In the genomic region with DNA sequence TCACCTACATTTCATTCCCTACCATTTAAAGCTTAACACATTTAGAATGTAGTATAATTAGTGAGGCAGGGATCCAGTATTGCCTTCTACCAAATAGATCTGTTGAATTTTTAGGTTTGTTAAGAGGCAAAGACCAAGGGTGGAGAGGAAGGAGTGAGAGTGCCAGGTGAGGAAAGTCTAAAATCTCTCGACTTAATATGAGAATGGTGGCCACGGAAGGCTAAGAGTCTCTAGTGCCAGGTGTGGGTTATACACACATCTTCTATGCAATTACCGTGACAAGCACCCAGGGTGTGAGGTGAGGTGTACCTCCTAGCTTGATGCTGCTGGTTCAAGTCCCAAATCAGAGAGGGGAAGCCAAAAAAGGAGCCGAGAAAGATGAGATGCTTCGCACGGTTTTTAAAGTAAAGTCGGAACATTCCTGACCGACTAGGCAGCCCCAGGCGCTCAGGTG, we compare ENCODE assay signal across 8 cellular contexts. TPM values are rescaled to one million over a fixed set of nuclear protein-coding genes. Genes with fewer than 3 reads are reported as not detected.
DNase-seq lines count a peak whose midpoint lies in the region; ATAC-seq lines count a peak whose summit lies in the region.

No MANE protein-coding gene starts in this region.

- H3K27ac Mint-ChIP-seq in activated T-helper 1 cell treated with anti-CD3 and anti-CD28 coated beads, Interleukin-12 subunit alpha, Interleukin-12 subunit beta, Interleukin-2, Interleukin-4 antibody, amounts not matched to agents 30 ng/mL and 10 ng/mL and 1 ng/mL, durations not matched to agents 14 hours and 24 hours and 36 hours = no peak overlapping the region

- H3K4me1 Mint-ChIP-seq in activated T-helper 1 cell treated with anti-CD3 and anti-CD28 coated beads, Interleukin-12 subunit alpha, Interleukin-12 subunit beta, Interleukin-2, Interleukin-4 antibody, amounts not matched to agents 30 ng/mL and 10 ng/mL and 1 ng/mL, durations not matched to agents 14 hours and 24 hours and 36 hours (ENCODE audit: low read depth) = peaks cover 26% of the 10 kb centered on the region

- intact Hi-C loops in activated T-helper 1 cell treated with anti-CD3 and anti-CD28 coated beads, Interleukin-12 subunit alpha, Interleukin-12 subunit beta, Interleukin-2, Interleukin-4 antibody, amounts not matched to agents 30 ng/mL and 10 ng/mL and 1 ng/mL, durations not matched to agents 14 hours and 24 hours and 36 hours (cut with micrococcal nuclease) = loop anchor here (1.0 kb wide), 3 partner anchors 23 to 1397 kb away; a partner anchor contains a TSS

- H3K9me3 ChIP-seq in iPS DF 6.9 (ENCODE audit: control insufficient read depth, insufficient read depth, low read length) = no peaks in the 10 kb centered on the region
- no peaks in the 10 kb centered on the region for H3K9me3 ChIP-seq in stomach smooth muscle (ENCODE audit: control insufficient read depth in 2 of 2, low read length in 2 of 2)

- peaks cover 30% of the 10 kb centered on the region for H3K27me3 Mint-ChIP-seq in activated T-helper 1 cell treated with anti-CD3 and anti-CD28 coated beads, Interleukin-12 subunit alpha, Interleukin-12 subunit beta, Interleukin-2, Interleukin-4 antibody, amounts not matched to agents 30 ng/mL and 10 ng/mL and 1 ng/mL, durations not matched to agents 14 hours and 24 hours and 36 hours (ENCODE audit: insufficient read depth)

- H3K36me3 Mint-ChIP-seq in activated T-helper 1 cell treated with anti-CD3 and anti-CD28 coated beads, Interleukin-12 subunit alpha, Interleukin-12 subunit beta, Interleukin-2, Interleukin-4 antibody, amounts not matched to agents 30 ng/mL and 10 ng/mL and 1 ng/mL, durations not matched to agents 14 hours and 24 hours and 36 hours (ENCODE audit: low read depth) = no peaks in the 10 kb centered on the region

- no peaks in the 10 kb centered on the region for H3K36me3 ChIP-seq in iPS DF 6.9 (ENCODE audit: control insufficient read depth, insufficient read depth, low read length)
- no peaks in the 10 kb centered on the region for H3K36me3 ChIP-seq in stomach smooth muscle (ENCODE audit: control insufficient read depth in 2 of 2, insufficient read depth in 2 of 2, low read length in 2 of 2)

- ATAC-seq in GM19043 (IDR thresholded peaks at IDR 0.05; ENCODE audit: low read depth, unreplicated experiment) (peak; percentile 7), HG03196 (IDR thresholded peaks at IDR 0.05; ENCODE audit: unreplicated experiment) (peak; percentile 5)

- peak overlapping the region; percentile 60 to 66 for H3K9ac ChIP-seq in stomach smooth muscle (ENCODE audit: low read length in 2 of 2)

- H3K4me3 Mint-ChIP-seq in activated T-helper 1 cell treated with anti-CD3 and anti-CD28 coated beads, Interleukin-12 subunit alpha, Interleukin-12 subunit beta, Interleukin-2, Interleukin-4 antibody, amounts not matched to agents 30 ng/mL and 10 ng/mL and 1 ng/mL, durations not matched to agents 14 hours and 24 hours and 36 hours = peak overlapping the region; percentile 91

- H3K27me3 ChIP-seq in iPS DF 6.9 (ENCODE audit: control insufficient read depth, insufficient read depth, low read length) = no peaks in the 10 kb centered on the region
- H3K27me3 ChIP-seq in stomach smooth muscle (ENCODE audit: control insufficient read depth in 1 of 2, insufficient read depth in 2 of 2, low read length in 2 of 2) = peaks cover 0 to 4% of the 10 kb centered on the region in 2 donors

- H3K9me3 Mint-ChIP-seq in activated T-helper 1 cell treated with anti-CD3 and anti-CD28 coated beads, Interleukin-12 subunit alpha, Interleukin-12 subunit beta, Interleukin-2, Interleukin-4 antibody, amounts not matched to agents 30 ng/mL and 10 ng/mL and 1 ng/mL, durations not matched to agents 14 hours and 24 hours and 36 hours = no peaks in the 10 kb centered on the region

- H3K4me3 ChIP-seq in iPS DF 6.9 (ENCODE audit: low read length) (peak overlapping the region; percentile 51; the same call in 1 of the 2 replicates), stomach smooth muscle (ENCODE audit: low read length in 2 of 2) (peak overlapping the region; percentile 83 to 85)

- DNase-seq in Ammon's horn (ENCODE audit: low spot score) = peak; percentile 9
- peak; percentile 2 for DNase-seq in activated T-helper 1 cell treated with anti-CD3 and anti-CD28 coated beads, Interleukin-12 subunit alpha, Interleukin-12 subunit beta, Interleukin-2, Interleukin-4 antibody, amounts not matched to agents 30 ng/mL and 10 ng/mL and 1 ng/mL, durations not matched to agents 14 hours and 24 hours and 36 hours (ENCODE audit: low spot score)
- DNase-seq in iPS DF 6.9 (ENCODE audit: low read depth, low spot score) = no peak
- no peak for DNase-seq in DMS79 (lab: John Stamatoyannopoulos, UW)
- DNase-seq in middle frontal gyrus (ENCODE audit: extremely low spot score, low spot score) = no peak

- no CpG with 5 or more reads among the region's 9 CpGs for WGBS in iPS DF 6.9 (ENCODE audit: insufficient coverage, insufficient read length)

- H3K27ac ChIP-seq in iPS DF 6.9 (ENCODE audit: low read length) = no peak overlapping the region
- no peak overlapping the region for H3K27ac ChIP-seq in stomach smooth muscle (ENCODE audit: low read length)

- no peaks in the 10 kb centered on the region; the same call in 1 of the 2 replicates for H3K4me1 ChIP-seq in iPS DF 6.9 (ENCODE audit: control insufficient read depth, insufficient read depth, low read length)
- peaks cover 5% of the 10 kb centered on the region for H3K4me1 ChIP-seq in stomach smooth muscle (ENCODE audit: control insufficient read depth, insufficient read depth, low read length)

RNA-seq across cellular contexts. Expression of a gene that starts 0.4 kb away (rescaled TPM):
- total RNA-seq in activated T-helper 1 cell treated with anti-CD3 and anti-CD28 coated beads, Interleukin-12 subunit alpha, Interleukin-12 subunit beta, Interleukin-2, Interleukin-4 antibody, amounts not matched to agents 30 ng/mL and 10 ng/mL and 1 ng/mL, durations not matched to agents 14 hours and 24 hours and 36 hours = 0.44 TPM in 1 of 2 replicates, not detected in the other

RNA-seq across cellular contexts. Expression of a gene that starts 23.7 kb away (rescaled TPM):
- 49.4 and 51.5 TPM in 2 replicates for total RNA-seq in activated T-helper 1 cell treated with anti-CD3 and anti-CD28 coated beads, Interleukin-12 subunit alpha, Interleukin-12 subunit beta, Interleukin-2, Interleukin-4 antibody, amounts not matched to agents 30 ng/mL and 10 ng/mL and 1 ng/mL, durations not matched to agents 14 hours and 24 hours and 36 hours

Comparison
In these comparisons a context has a peak if more than half of its experiments do, and no peak if none do; other contexts are left out.
1. DNase-seq: peak in Ammon's horn (single experiment) and activated T-helper 1 cell treated with anti-CD3 and anti-CD28 coated beads, Interleukin-12 subunit alpha, Interleukin-12 subunit beta, Interleukin-2, Interleukin-4 antibody, amounts not matched to agents 30 ng/mL and 10 ng/mL and 1 ng/mL, durations not matched to agents 14 hours and 24 hours and 36 hours (single experiment); none in iPS DF 6.9 (single experiment), DMS79 (single experiment) and middle frontal gyrus (single experiment).